ENCODE assay signal across 27 cellular contexts in the genomic region with DNA sequence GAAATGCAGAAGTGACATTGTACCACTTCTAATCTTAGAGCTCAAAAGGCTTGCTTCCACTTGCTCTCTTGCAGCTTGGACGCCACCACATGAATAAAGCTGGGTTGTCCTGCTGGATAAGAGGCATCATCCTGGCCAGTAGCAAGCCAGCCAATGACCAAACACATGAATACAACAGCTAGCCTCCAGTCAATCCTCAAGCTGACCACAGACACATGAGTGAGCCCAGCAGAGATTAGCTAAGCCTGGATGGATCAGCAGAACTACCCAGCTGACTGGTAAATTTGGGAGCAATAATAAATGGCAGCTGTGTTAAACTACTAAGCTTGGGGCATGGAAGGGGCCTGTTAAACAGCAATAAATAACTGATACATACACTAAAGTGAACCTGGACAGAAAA.
"Had no signal": no experiment of that assay in that cellular context is flagged by ENCODE, and none has a peak within 500 bp of the region (broad histone marks: within the 10 kb centered on the region; RNA-seq: fewer than 3 reads in every experiment).

No MANE protein-coding gene starts in this region.

- H3K27me3 Mint-ChIP-seq: memory B cell; naive thymus-derived CD4-positive, alpha-beta T cell; progenitor cell of endocrine pancreas; stimulated activated naive B cell treated with anti-CD40 and anti-IgM and Interleukin-4, amounts not matched to agents 10 μg/mL and 1 μg/mL and 100 μg/mL, for 72 hours; stimulated activated naive CD8-positive, alpha-beta T cell treated with anti-CD3 and anti-CD28 coated beads, Interleukin-15, Interleukin-2, amounts not matched to agents 100 ng/mL and 50 ng/mL, for 24 hours had no signal

- H3K9ac ChIP-seq: neural progenitor cell, parathyroid adenoma had no signal

- H2AFZ ChIP-seq: neural progenitor cell, parathyroid adenoma had no signal

- H3K4me3 Mint-ChIP-seq: endodermal cell; immature natural killer cell; memory B cell; naive thymus-derived CD4-positive, alpha-beta T cell; nephron; neural progenitor cell; stimulated activated naive B cell treated with anti-CD40 and anti-IgM and Interleukin-4, amounts not matched to agents 10 μg/mL and 1 μg/mL and 100 μg/mL, for 72 hours; stimulated activated naive CD8-positive, alpha-beta T cell treated with anti-CD3 and anti-CD28 coated beads, Interleukin-15, Interleukin-2, amounts not matched to agents 100 ng/mL and 50 ng/mL, for 24 hours had no signal

- H3K4me3 ChIP-seq: dorsolateral prefrontal cortex, lung, neural progenitor cell, sigmoid colon, skin epidermis, spleen, thoracic aorta, tibial nerve, upper lobe of right lung, uterus had no signal

- H3K4me2 ChIP-seq: neural progenitor cell had no signal

- H3K4me1 Mint-ChIP-seq: immature natural killer cell had no signal

- H3K79me2 ChIP-seq: parathyroid adenoma had no signal

- H3K27ac Mint-ChIP-seq: endodermal cell; memory B cell; nephron; neural progenitor cell; progenitor cell of endocrine pancreas; stimulated activated naive B cell treated with anti-CD40 and anti-IgM and Interleukin-4, amounts not matched to agents 10 μg/mL and 1 μg/mL and 100 μg/mL, for 72 hours; stimulated activated naive CD8-positive, alpha-beta T cell treated with anti-CD3 and anti-CD28 coated beads, Interleukin-15, Interleukin-2, amounts not matched to agents 100 ng/mL and 50 ng/mL, for 24 hours had no signal

- ATAC-seq: esophagus mucosa; naive thymus-derived CD4-positive, alpha-beta T cell; right cardiac atrium; stimulated activated naive B cell treated with anti-CD40 and anti-IgM and Interleukin-4, amounts not matched to agents 10 μg/mL and 1 μg/mL and 100 μg/mL, for 72 hours; upper lobe of right lung had no signal

- H3K9me3 ChIP-seq: sigmoid colon, thoracic aorta, tibial nerve, upper lobe of right lung, uterus had no signal

- H3K36me3 ChIP-seq: neural progenitor cell, thoracic aorta, upper lobe of right lung, uterus had no signal

- H3K27me3 ChIP-seq: dorsolateral prefrontal cortex, neural progenitor cell, sigmoid colon, spleen, tibial nerve, upper lobe of right lung, uterus had no signal

- DNase-seq: cerebellar nuclear complex; dorsolateral prefrontal cortex; effector CD4-positive, alpha-beta T cell; endodermal cell; hypothalamus; immature natural killer cell; islet precursor cell; kidney glomerular epithelial cell; naive thymus-derived CD4-positive, alpha-beta T cell; right cardiac atrium; sigmoid colon; spleen; stimulated activated naive B cell treated with anti-CD40 and anti-IgM and Interleukin-4, amounts not matched to agents 10 μg/mL and 1 μg/mL and 100 μg/mL, for 72 hours; upper lobe of right lung; uterus had no signal

- H3K27ac ChIP-seq: dorsolateral prefrontal cortex, epithelial cell of prostate, neural progenitor cell, parathyroid adenoma, sigmoid colon, skin epidermis, spleen, thoracic aorta, tibial nerve, upper lobe of right lung, uterus had no signal

- H3K4me1 ChIP-seq: parathyroid adenoma had no signal

- H3K9me3 Mint-ChIP-seq: immature natural killer cell had no signal
